In genomic region chr17:57401556-57402488, GRCh38 we compare ENCODE assay signal across 14 cellular contexts.
DNase-seq lines count a peak whose midpoint lies in the region; ATAC-seq and TF ChIP-seq lines count a peak whose summit lies in the region.
"Had no signal": no experiment of that assay in that cellular context is flagged by ENCODE, and none has a peak within 500 bp of the region (broad histone marks: within the 10 kb centered on the region; RNA-seq: fewer than 3 reads in every experiment).

No MANE protein-coding gene starts in this region.

- H3K4me1 Mint-ChIP-seq in immature natural killer cell = peaks cover 0 to 6% of the 10 kb centered on the region in 2 donors

- no peak overlapping the region for H3K4me2 ChIP-seq in OCI-LY1 (ENCODE audit: low read length)
- H3K4me2 ChIP-seq: KMS-11 had no signal

- intact Hi-C loops in psoas muscle (cut with DNase I) = no loop called here

- H3F3A ChIP-seq in OCI-LY1 (ENCODE audit: insufficient read depth, low read length) = no peaks in the 10 kb centered on the region

- H3K9me3 ChIP-seq in OCI-LY1 (ENCODE audit: low read length) = no peaks in the 10 kb centered on the region
- no peaks in the 10 kb centered on the region for H3K9me3 ChIP-seq in psoas muscle
- H3K9me3 ChIP-seq: Peyer's patch had no signal

- H3K9ac ChIP-seq in OCI-LY1 (ENCODE audit: low read length) = no peak overlapping the region
- H3K9ac ChIP-seq: KMS-11 had no signal

- no peaks in the 10 kb centered on the region for H3K9me3 Mint-ChIP-seq in immature natural killer cell
- H3K9me3 Mint-ChIP-seq: activated T-cell treated with anti-CD3 and anti-CD28 coated beads, Interleukin-2, amount 50 U/mL, for 72 hours; memory B cell had no signal

- DNase-seq in DMS 273 (lab: John Stamatoyannopoulos, UW; ENCODE audit: unreplicated experiment) = peak; percentile 9
- no peak for DNase-seq in DMS 273 treated with DMSO at 0.1 percent for 48 hours (lab: John Stamatoyannopoulos, UW)
- DNase-seq in fibroblast of villous mesenchyme (ENCODE audit: low read depth) = no peak
- no peak for DNase-seq in psoas muscle
- DNase-seq in D341Med (ENCODE audit: low spot score) = no peak
- no peak for DNase-seq in immature natural killer cell
- DNase-seq: activated T-cell treated with anti-CD3 and anti-CD28 coated beads, Interleukin-2, amount 50 U/mL, for 72 hours; cerebellar nuclear complex; Peyer's patch had no signal

- H3K27ac ChIP-seq in OCI-LY1 (ENCODE audit: low read depth, low read length, poor library complexity, severe bottlenecking) = peak overlapping the region; percentile 30
- peak overlapping the region; percentile 50 for H3K27ac ChIP-seq in psoas muscle
- H3K27ac ChIP-seq: 22Rv1, KMS-11, Peyer's patch had no signal

- no peaks in the 10 kb centered on the region for H3K27me3 Mint-ChIP-seq in immature natural killer cell (ENCODE audit: low read depth in 3 of 3)
- H3K27me3 Mint-ChIP-seq: memory B cell had no signal

- H3K27me3 ChIP-seq in OCI-LY1 (ENCODE audit: insufficient read depth, low read length) (no peaks in the 10 kb centered on the region), psoas muscle (ENCODE audit: insufficient read depth in 3 of 3, low read length in 2 of 3) (no peaks in the 10 kb centered on the region)
- H3K27me3 ChIP-seq: Peyer's patch had no signal

- H3K36me3 ChIP-seq in OCI-LY1 (ENCODE audit: insufficient read depth, low read length) = peaks cover 70% of the 10 kb centered on the region; the same call in 1 of the 2 replicates
- H3K36me3 ChIP-seq in psoas muscle (ENCODE audit: insufficient read depth in 1 of 2, low read depth in 1 of 2) = no peaks in the 10 kb centered on the region

- H3K36me3 Mint-ChIP-seq in immature natural killer cell = peaks cover 7 to 36% (median 15%) of the 10 kb centered on the region in 3 donors

- peak; percentile 40; the same call in 1 of the 2 replicates for TF ChIP-seq CTCF in OCI-LY1 (IDR thresholded peaks at IDR 0.05; ENCODE audit: low read length)
- peak; percentile 17 for TF ChIP-seq CTCF in fibroblast of villous mesenchyme (IDR thresholded peaks at IDR 0.05; ENCODE audit: insufficient read depth, low read depth, low read length)
- peak; percentile 30 for TF ChIP-seq CTCF in psoas muscle (IDR thresholded peaks at IDR 0.05)

- 69 to 88% (median 71%) methylated on average over 15 of the region's 15 CpGs for WGBS in psoas muscle, 3 donors

- H2AFZ ChIP-seq in OCI-LY1 (ENCODE audit: low read length) = no peak overlapping the region

- peak; percentile 21 to 50 (median 41) for ATAC-seq in psoas muscle
- ATAC-seq in HG03139 (IDR thresholded peaks at IDR 0.05; ENCODE audit: unreplicated experiment) = no peak
- ATAC-seq: activated T-cell treated with anti-CD3 and anti-CD28 coated beads, Interleukin-2, amount 50 U/mL, for 72 hours had no signal

- H4K20me1 ChIP-seq in OCI-LY1 (ENCODE audit: insufficient read depth, low read length) = no peaks in the 10 kb centered on the region

- no peaks in the 10 kb centered on the region for H3K9me2 ChIP-seq in OCI-LY1 (ENCODE audit: low read depth, low read length)

- H3K4me3 ChIP-seq in OCI-LY1 (ENCODE audit: low read depth, low read length, poor library complexity, severe bottlenecking) = no peak overlapping the region
- no peak overlapping the region for H3K4me3 ChIP-seq in fibroblast of villous mesenchyme (ENCODE audit: low read depth, low read length)
- H3K4me3 ChIP-seq in psoas muscle = no peak overlapping the region
- H3K4me3 ChIP-seq: Peyer's patch had no signal

- H3K27ac Mint-ChIP-seq in immature natural killer cell = no peak overlapping the region
- H3K27ac Mint-ChIP-seq: activated T-cell treated with anti-CD3 and anti-CD28 coated beads, Interleukin-2, amount 50 U/mL, for 72 hours; memory B cell had no signal

- no peak overlapping the region for H3K4me3 Mint-ChIP-seq in immature natural killer cell
- H3K4me3 Mint-ChIP-seq: activated T-cell treated with anti-CD3 and anti-CD28 coated beads, Interleukin-2, amount 50 U/mL, for 72 hours; memory B cell had no signal

- peaks cover 68% of the 10 kb centered on the region for H3K4me1 ChIP-seq in OCI-LY1 (ENCODE audit: insufficient read depth, low read length, severe bottlenecking)
- H3K4me1 ChIP-seq in psoas muscle = peaks cover 53% of the 10 kb centered on the region

- H3K79me2 ChIP-seq in OCI-LY1 (ENCODE audit: insufficient read depth, low read length) = peaks cover 12% of the 10 kb centered on the region; the same call in 1 of the 2 replicates
